In genomic region chr5:168315991-168316578, GRCh38 we compare ENCODE assay signal across 13 cellular contexts. TPM values are rescaled to one million over a fixed set of nuclear protein-coding genes. Genes with fewer than 3 reads are reported as not detected.
A peak's percentile ranks its signal among the peaks of the same experiment; 100 is the strongest.
DNase-seq lines count a peak whose midpoint lies in the region; ATAC-seq, FAIRE-seq and TF ChIP-seq lines count a peak whose summit lies in the region.
"Had no signal": no experiment of that assay in that cellular context is flagged by ENCODE, and none has a peak within 500 bp of the region (broad histone marks: within the 10 kb centered on the region; RNA-seq: fewer than 3 reads in every experiment).

No MANE protein-coding gene starts in this region.

- no peaks in the 10 kb centered on the region for H3K27me3 ChIP-seq in Caco-2 (replicated peaks; ENCODE audit: control insufficient read depth, insufficient read depth, low read length)
- H3K27me3 ChIP-seq in endodermal cell (ENCODE audit: control insufficient read depth, insufficient read depth, low read length, poor library complexity, severe bottlenecking): no peaks in the 10 kb centered on the region
- no peaks in the 10 kb centered on the region for H3K27me3 ChIP-seq in heart left ventricle
- H3K27me3 ChIP-seq: BE2C had no signal

- POLR2A ChIA-PET in Caco-2 (lab: Charles Lee): interaction anchor here (0.5 to 3.9 kb wide), 7 partner anchors 12 to 95 kb away, joined by 3 to 22 read pairs (median 4); partner anchors contain the start of gene WWC1

- FAIRE-seq in GM12891 (lab: Jason Lieb, UNC): no peak
- FAIRE-seq: colon had no signal

- WGBS in endodermal cell (ENCODE audit: insufficient coverage in 1 of 2, insufficient read length in 1 of 2), 2 experiments: 69 to 87% methylated on average over 6 to 9 of the region's 9 CpGs
- WGBS in heart left ventricle, 4 donors: 75 to 84% (median 79%) methylated on average over 9 of the region's 9 CpGs

- no peak overlapping the region for H3K9ac ChIP-seq in endodermal cell (ENCODE audit: extremely low read depth, low read length, poor library complexity, severe bottlenecking)

- no peaks in the 10 kb centered on the region for H3K9me3 Mint-ChIP-seq in Caco-2 (ENCODE audit: unreplicated experiment)
- no peaks in the 10 kb centered on the region for H3K9me3 Mint-ChIP-seq in endodermal cell
- H3K9me3 Mint-ChIP-seq in neural crest cell: no peaks in the 10 kb centered on the region
- H3K9me3 Mint-ChIP-seq: T-helper 2 cell treated with Interferon-gamma antibody and Interleukin-4, amounts not matched to agents 5 μg/mL and 100 μg/mL, for 36 hours had no signal

- H3K4me1 ChIP-seq in Caco-2 (peaks cover 83% of the 10 kb centered on the region), endodermal cell (ENCODE audit: control insufficient read depth, insufficient read depth, low read length) (peaks cover 12% of the 10 kb centered on the region), heart left ventricle (no peaks in the 10 kb centered on the region)
- H3K4me1 ChIP-seq: BE2C had no signal

- BruUV-seq in Caco-2 (replicated peaks; lab: Mats Ljungman, UMichigan): no TSS peak

- H3K36me3 ChIP-seq in Caco-2 (ENCODE audit: control insufficient read depth, insufficient read depth, low read length): peaks cover 4% of the 10 kb centered on the region; the same call in 1 of the 2 replicates
- no peaks in the 10 kb centered on the region for H3K36me3 ChIP-seq in endodermal cell (ENCODE audit: control insufficient read depth, insufficient read depth, low read length)
- H3K36me3 ChIP-seq in heart left ventricle: no peaks in the 10 kb centered on the region
- H3K36me3 ChIP-seq: BE2C had no signal

- H3K27ac Mint-ChIP-seq in Caco-2 (ENCODE audit: unreplicated experiment) (peak overlapping the region; percentile 98), endodermal cell (peak overlapping the region; percentile 6), neural crest cell (ENCODE audit: unreplicated experiment) (peak overlapping the region; percentile 92)
- H3K27ac Mint-ChIP-seq: T-helper 2 cell treated with Interferon-gamma antibody and Interleukin-4, amounts not matched to agents 5 μg/mL and 100 μg/mL, for 36 hours had no signal

- DNase-seq in Caco-2: peak; percentile 90 to 95
- DNase-seq in NCI-H2196 treated with DMSO at 0.1 percent for 48 hours (lab: John Stamatoyannopoulos, UW; ENCODE audit: unreplicated experiment): peak; percentile 63
- DNase-seq in endodermal cell: no peak
- DNase-seq in neural crest cell (ENCODE audit: low read depth, low spot score): no peak
- DNase-seq in GM12891 (ENCODE audit: insufficient read length, low spot score): no peak
- no peak for DNase-seq in heart left ventricle
- DNase-seq: BE2C; NCI-H446 treated with DMSO at 0.1 percent for 48 hours; stimulated activated naive CD4-positive, alpha-beta T cell had no signal

- H3K27ac ChIP-seq in endodermal cell (ENCODE audit: low read depth, low read length) (peak overlapping the region; percentile 59), heart left ventricle (no peak overlapping the region)

- CTCF ChIA-PET in Caco-2 (lab: Charles Lee): interaction anchor here (1.1 to 3.4 kb wide), 6 partner anchors 9 to 46 kb away, joined by 3 to 24 read pairs (median 4); partner anchors contain the start of gene WWC1

- H3K36me3 Mint-ChIP-seq in Caco-2 (ENCODE audit: insufficient read depth, unreplicated experiment): peaks cover 77% of the 10 kb centered on the region
- no peaks in the 10 kb centered on the region for H3K36me3 Mint-ChIP-seq in endodermal cell (ENCODE audit: low read depth)
- H3K36me3 Mint-ChIP-seq in neural crest cell (ENCODE audit: low read depth): no peaks in the 10 kb centered on the region

- H3K4me3 Mint-ChIP-seq in Caco-2 (ENCODE audit: unreplicated experiment): peak overlapping the region; percentile 64
- no peak overlapping the region for H3K4me3 Mint-ChIP-seq in endodermal cell
- H3K4me3 Mint-ChIP-seq in neural crest cell: peak overlapping the region; percentile 13
- H3K4me3 Mint-ChIP-seq: T-helper 2 cell treated with Interferon-gamma antibody and Interleukin-4, amounts not matched to agents 5 μg/mL and 100 μg/mL, for 36 hours had no signal

- intact Hi-C loops in Caco-2 (cut with micrococcal nuclease; ENCODE audit: unreplicated experiment) (loop anchor here (1.0 kb wide), 7 partner anchors 8 to 49 kb away; partner anchors contain the start of gene WWC1), heart left ventricle (cut with DNase I) (no loop called here)

- H3K27me3 Mint-ChIP-seq in Caco-2 (ENCODE audit: insufficient read depth, unreplicated experiment): no peaks in the 10 kb centered on the region
- no peaks in the 10 kb centered on the region for H3K27me3 Mint-ChIP-seq in endodermal cell (ENCODE audit: insufficient read depth)
- H3K27me3 Mint-ChIP-seq in neural crest cell (ENCODE audit: low read depth): no peaks in the 10 kb centered on the region

- H3K9me3 ChIP-seq in Caco-2: no peaks in the 10 kb centered on the region
- H3K9me3 ChIP-seq in endodermal cell (ENCODE audit: control insufficient read depth, low read length): no peaks in the 10 kb centered on the region
- no peaks in the 10 kb centered on the region for H3K9me3 ChIP-seq in heart left ventricle
- H3K9me3 ChIP-seq: BE2C had no signal

- TF ChIP-seq CTCF in Caco-2 (IDR thresholded peaks at IDR 0.05; ENCODE audit: insufficient read depth in 1 of 2, low read depth in 1 of 2, low read length in 1 of 2, severe bottlenecking in 1 of 2, unreplicated experiment in 1 of 2): no peak
- TF ChIP-seq CTCF in endodermal cell (conservative IDR thresholded peaks at IDR 0.05): no peak
- TF ChIP-seq CTCF in neural crest cell (conservative IDR thresholded peaks at IDR 0.05): no peak
- TF ChIP-seq CTCF in heart left ventricle (IDR thresholded peaks at IDR 0.05): no peak

- no peak overlapping the region for H3K4me3 ChIP-seq in Caco-2 (ENCODE audit: low read depth, low read length)
- H3K4me3 ChIP-seq in endodermal cell (ENCODE audit: low read length): no peak overlapping the region
- H3K4me3 ChIP-seq in heart left ventricle: no peak overlapping the region

- no peak for ATAC-seq in GM19351 (IDR thresholded peaks at IDR 0.05; ENCODE audit: unreplicated experiment)
- no peak for ATAC-seq in heart left ventricle
- ATAC-seq in GM21723 (IDR thresholded peaks at IDR 0.05; ENCODE audit: unreplicated experiment): no peak

- TF ChIP-seq POLR2A in GM12891 (IDR thresholded peaks at IDR 0.05; ENCODE audit: low read depth, low read length): no peak
- no peak for TF ChIP-seq POLR2A in heart left ventricle (IDR thresholded peaks at IDR 0.05)

- H3K4me1 Mint-ChIP-seq in Caco-2 (ENCODE audit: low read depth, unreplicated experiment): peaks cover 47% of the 10 kb centered on the region
- H3K4me1 Mint-ChIP-seq in endodermal cell: peaks cover 12% of the 10 kb centered on the region
- peaks cover 48% of the 10 kb centered on the region for H3K4me1 Mint-ChIP-seq in neural crest cell

TF ChIP-seq in GM12891, 5 proteins besides CTCF, POLR2A, EP300 and RAD21:
- TF ChIP-seq TAF1 (IDR thresholded peaks at IDR 0.05; ENCODE audit: low read depth, low read length): no peak
- TF ChIP-seq POU2F2 (IDR thresholded peaks at IDR 0.05; ENCODE audit: low read depth, low read length): no peak
- no peak for TF ChIP-seq SPI1 (IDR thresholded peaks at IDR 0.05; ENCODE audit: low read depth, low read length)
- TF ChIP-seq PAX5 (IDR thresholded peaks at IDR 0.05; ENCODE audit: insufficient read depth, low read length, severe bottlenecking): no peak
- no peak for TF ChIP-seq POLR2AphosphoS5 (IDR thresholded peaks at IDR 0.05; ENCODE audit: low read depth, low read length)

RNA-seq across cellular contexts. Expression of gene WWC1, which starts 24.6 kb away (rescaled TPM):
- 108 and 109 TPM in 2 replicates for total RNA-seq in Caco-2 (2022)
- total RNA-seq in endodermal cell: 10 to 100 TPM; 18.4 to 20.3 TPM
- 27.5 TPM for polyA plus RNA-seq in endodermal cell (2013, experiment 1 of 2)
- polyA plus RNA-seq in endodermal cell (2013, experiment 2 of 2): 22.0 TPM
- 13.3 and 13.7 TPM in 2 replicates for total RNA-seq in neural crest cell
- polyA plus RNA-seq in GM12891 (2012; ENCODE audit: low read depth, missing spikeins): 1.9 TPM
- 10 to 100 TPM in 1 of 9 donors, 1 to 10 TPM in 6, under 1 TPM in 2; 0.32 to 10.7 (median 1.7) TPM for total RNA-seq in heart left ventricle
- 10 to 100 TPM in 1 of 2 donors, under 1 TPM in 1; 0.23 to 21.5 TPM for polyA plus RNA-seq in heart left ventricle

Comparison
In these comparisons a context has a peak if more than half of its experiments do, and no peak if none do; other contexts are left out.
1. DNase-seq: peak in Caco-2 (2 of 2) and NCI-H2196 treated with DMSO at 0.1 percent for 48 hours (single experiment); none in endodermal cell (single experiment), neural crest cell (single experiment), GM12891 (single experiment) and heart left ventricle (0 of 5).
2. H3K27ac Mint-ChIP-seq: peak in every context shown above with its lines; median percentile 98 in Caco-2; 92 in neural crest cell; 6 in endodermal cell.